ENCODE assay signal across 8 cellular contexts in the genomic region with DNA sequence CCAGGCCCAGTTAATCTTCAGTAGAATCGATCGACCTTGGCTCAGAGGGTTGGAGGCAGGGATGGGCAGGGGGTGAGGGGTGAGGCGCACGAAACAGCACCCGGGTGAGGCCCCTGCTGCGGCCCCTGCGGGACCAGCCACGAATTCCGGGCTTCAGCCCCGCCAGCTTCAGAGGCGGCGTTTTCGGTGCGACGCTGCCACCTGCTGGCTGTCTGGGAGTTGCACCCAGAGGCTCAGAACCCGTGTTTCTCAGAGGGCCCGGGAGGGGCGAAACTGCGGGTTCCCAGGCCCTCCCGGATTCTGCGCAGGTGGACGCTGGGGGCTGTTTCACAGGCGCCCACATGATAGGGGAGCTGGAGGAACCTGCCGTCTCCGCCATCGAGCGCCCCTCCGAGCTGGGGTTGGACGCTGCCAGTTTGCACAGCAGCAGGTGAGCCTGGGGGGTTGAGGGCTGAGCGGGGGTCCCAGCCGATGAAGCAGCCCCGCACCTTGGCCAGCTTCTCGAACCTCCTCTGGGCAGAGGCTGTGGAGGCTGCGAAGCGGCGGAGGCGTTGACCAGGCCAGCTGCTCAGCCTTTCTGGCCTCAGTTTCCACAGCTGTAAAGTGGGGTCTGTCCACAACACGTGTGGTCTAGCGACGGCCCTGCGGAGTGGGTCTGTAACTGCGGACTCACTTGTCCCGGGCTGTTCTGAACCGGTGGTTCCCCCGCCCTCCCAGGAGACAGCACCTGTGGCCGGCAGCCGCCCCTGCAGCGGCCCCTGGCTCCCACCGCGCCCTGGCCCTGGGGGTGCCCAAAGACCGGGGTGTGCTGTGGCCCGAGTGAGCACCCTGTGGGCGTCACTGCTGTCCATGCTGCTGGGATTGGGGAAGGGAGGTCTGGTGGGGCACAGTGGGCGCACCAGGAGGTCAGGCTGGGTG. TPM values are rescaled to one million over a fixed set of nuclear protein-coding genes. Genes with fewer than 3 reads are reported as not detected.
DNase-seq lines count a peak whose midpoint lies in the region; ATAC-seq and TF ChIP-seq lines count a peak whose summit lies in the region.

No MANE protein-coding gene starts in this region.

- POLR2A ChIA-PET in BJ (lab: Charles Lee): no interaction called here

- intact Hi-C loops in activated CD4-positive, alpha-beta T cell treated with anti-CD3 and anti-CD28 coated beads, Interleukin-2, amount 10 ng/mL, durations not matched to agents 24 days and 14 days (cut with micrococcal nuclease): loop anchor here (1.0 to 5.0 kb wide), 5 partner anchors 37 to 187 kb away; no protein-coding TSS in a partner anchor

- peak overlapping the region; percentile 51 for H3K27ac Mint-ChIP-seq in activated CD4-positive, alpha-beta T cell treated with anti-CD3 and anti-CD28 coated beads, Interleukin-2, amount 10 ng/mL, durations not matched to agents 24 days and 14 days

- peaks cover 9% of the 10 kb centered on the region for H3K9me3 Mint-ChIP-seq in activated CD4-positive, alpha-beta T cell treated with anti-CD3 and anti-CD28 coated beads, Interleukin-2, amount 10 ng/mL, durations not matched to agents 24 days and 14 days

- ATAC-seq in GM19023 (IDR thresholded peaks at IDR 0.05; ENCODE audit: unreplicated experiment) (peak; percentile 46), HG03159 (IDR thresholded peaks at IDR 0.05; ENCODE audit: unreplicated experiment) (peak; percentile 38), lung (ENCODE audit: insufficient read depth, low FRiP score) (no peak)

- H3K27ac ChIP-seq in lung (ENCODE audit: low read depth in 1 of 2, low read length in 1 of 2): no peak overlapping the region

- peaks cover 0 to 5% of the 10 kb centered on the region in 2 donors for H3K4me1 ChIP-seq in lung (ENCODE audit: control insufficient read depth in 2 of 2, insufficient read depth in 2 of 2, low read length in 2 of 2)

- H3K27me3 ChIP-seq in BJ (ENCODE audit: control insufficient read depth, insufficient read depth, low read length) (peaks cover 62% of the 10 kb centered on the region), lung (ENCODE audit: control insufficient read depth, insufficient read depth) (peaks cover 44% of the 10 kb centered on the region)

- 6% methylated on average over 51 to 54 of the region's 54 CpGs for WGBS in lung, 2 donors

- no peak overlapping the region for H3K4me3 ChIP-seq in BJ (ENCODE audit: low read depth, low read length)
- H3K4me3 ChIP-seq in lung: no peak overlapping the region

- peaks cover 0 to 15% of the 10 kb centered on the region in 2 donors for H3K9me3 ChIP-seq in lung (ENCODE audit: control insufficient read depth in 2 of 2, insufficient read depth in 1 of 2, low read length in 1 of 2)

- peak overlapping the region; percentile 53 for H3K4me3 Mint-ChIP-seq in activated CD4-positive, alpha-beta T cell treated with anti-CD3 and anti-CD28 coated beads, Interleukin-2, amount 10 ng/mL, durations not matched to agents 24 days and 14 days

- H3K36me3 ChIP-seq in BJ (ENCODE audit: control insufficient read depth, insufficient read depth, low read length) (no peaks in the 10 kb centered on the region), lung (ENCODE audit: control insufficient read depth in 2 of 2, insufficient read depth in 2 of 2, low read length in 2 of 2) (no peaks in the 10 kb centered on the region)

- peak; percentile 91 for TF ChIP-seq CTCF in BJ (IDR thresholded peaks at IDR 0.05; ENCODE audit: insufficient read depth, low read depth, low read length)
- TF ChIP-seq CTCF in lung (IDR thresholded peaks at IDR 0.05; ENCODE audit: control extremely low read depth, extremely low read depth): peak; percentile 89

- peaks cover 6% of the 10 kb centered on the region for H3K36me3 Mint-ChIP-seq in activated CD4-positive, alpha-beta T cell treated with anti-CD3 and anti-CD28 coated beads, Interleukin-2, amount 10 ng/mL, durations not matched to agents 24 days and 14 days (ENCODE audit: low read depth)

- DNase-seq in BJ (ENCODE audit: low read depth): no peak
- peak; percentile 44 for DNase-seq in NCI-H226
- peak; percentile 95 for DNase-seq in activated CD4-positive, alpha-beta T cell treated with anti-CD3 and anti-CD28 coated beads, Interleukin-2, amount 10 ng/mL, durations not matched to agents 24 days and 14 days
- DNase-seq in dedifferentiated amniotic fluid mesenchymal stem cell (ENCODE audit: extremely low spot score): peak; percentile 57
- DNase-seq in lung (ENCODE audit: low spot score): peak; percentile 73
- DNase-seq in stimulated activated CD8-positive, alpha-beta memory T cell treated with anti-CD3 and anti-CD28 coated beads, Interleukin-15, amount 100 ng/mL, for 48 hours (ENCODE audit: low read depth in 2 of 2): peak; percentile 61 to 66

- CTCF ChIA-PET in BJ (lab: Yijun Ruan, JAX): interaction anchor here (0.8 to 3.8 kb wide), 26 partner anchors 10 to 340 kb away, joined by 3 to 18 read pairs (median 5); a partner anchor contains a TSS

- H3K4me1 Mint-ChIP-seq in activated CD4-positive, alpha-beta T cell treated with anti-CD3 and anti-CD28 coated beads, Interleukin-2, amount 10 ng/mL, durations not matched to agents 24 days and 14 days: peaks cover 7% of the 10 kb centered on the region

- peaks cover 67% of the 10 kb centered on the region for H3K27me3 Mint-ChIP-seq in activated CD4-positive, alpha-beta T cell treated with anti-CD3 and anti-CD28 coated beads, Interleukin-2, amount 10 ng/mL, durations not matched to agents 24 days and 14 days

RNA-seq across cellular contexts. Expression of a gene that starts 2.5 kb away (rescaled TPM):
- polyA plus RNA-seq in BJ (2011; rRNA removed) (not detected in 2 replicates), lung (not detected)
- not detected in 2 replicates for polyA minus RNA-seq in BJ (2011; rRNA and poly(A)+ RNA removed)
- not detected in 2 replicates for total RNA-seq in activated CD4-positive, alpha-beta T cell treated with anti-CD3 and anti-CD28 coated beads, Interleukin-2, amount 10 ng/mL, durations not matched to agents 24 days and 14 days
- not detected for total RNA-seq in lung

RNA-seq across cellular contexts. Expression of a gene that starts 56.8 kb away (rescaled TPM):
- polyA plus RNA-seq in BJ (2011; rRNA removed): 14.4 and 30.8 TPM in 2 replicates
- polyA minus RNA-seq in BJ (2011; rRNA and poly(A)+ RNA removed): 8.0 and 13.9 TPM in 2 replicates
- 13.0 and 14.0 TPM in 2 replicates for total RNA-seq in activated CD4-positive, alpha-beta T cell treated with anti-CD3 and anti-CD28 coated beads, Interleukin-2, amount 10 ng/mL, durations not matched to agents 24 days and 14 days
- total RNA-seq in lung: 10 to 100 TPM in 1 of 2 donors, 1 to 10 TPM in 1; 2.4 to 17.3 TPM
- polyA plus RNA-seq in lung: 1 to 10 TPM; 9.2 to 9.9 TPM
